1 cellular context compared by ENCODE assay signal in genomic region chr3:176872771-176873209, GRCh38.
TF ChIP-seq lines count a peak whose summit lies in the region.

No MANE protein-coding gene starts in this region.

TF ChIP-seq in K562, 482 proteins besides CTCF, POLR2A, EP300 and RAD21 (continued from another document and continues in another):
- no peak for TF ChIP-seq PBX2 (CRISPR knock-in tag; IDR thresholded peaks at IDR 0.05; ENCODE audit: low read depth)
- TF ChIP-seq PBX2 (tag; conservative IDR thresholded peaks at IDR 0.05; ENCODE audit: low read depth), result no peak
- TF ChIP-seq NFE2 (IDR thresholded peaks at IDR 0.05; ENCODE audit: low read depth), result no peak
- TF ChIP-seq ZNF586 (CRISPR knock-in tag; conservative IDR thresholded peaks at IDR 0.05), result no peak
- no peak for TF ChIP-seq ZNF143 (CRISPR knock-in tag; IDR thresholded peaks at IDR 0.05)
- TF ChIP-seq MYBL2 (IDR thresholded peaks at IDR 0.05; ENCODE audit: low read depth), result no peak
- no peak for TF ChIP-seq MYBL2 (CRISPR knock-in tag; IDR thresholded peaks at IDR 0.05; ENCODE audit: borderline replicate concordance)
- no peak for TF ChIP-seq MTA3 (IDR thresholded peaks at IDR 0.05; ENCODE audit: borderline replicate concordance)
- no peak for TF ChIP-seq PHB (CRISPR knock-in tag; IDR thresholded peaks at IDR 0.05)
- no peak for TF ChIP-seq HMGXB4 (CRISPR knock-in tag; IDR thresholded peaks at IDR 0.05)
- no peak for TF ChIP-seq MBD1 (CRISPR knock-in tag; IDR thresholded peaks at IDR 0.05)
- peak; percentile 58; the same call in 1 of the 2 replicates for TF ChIP-seq BHLHE40 (IDR thresholded peaks at IDR 0.05; ENCODE audit: low read length)
- peak; percentile 64 for TF ChIP-seq SMC3 (conservative IDR thresholded peaks at IDR 0.05; ENCODE audit: insufficient read depth, low read depth, low read length)
- 0 out of 2 replicates have a peak, but pooled peaks have one; percentile 28 for TF ChIP-seq TFAP4 (CRISPR knock-in tag; IDR thresholded peaks at IDR 0.05; ENCODE audit: borderline replicate concordance)
- no peak for TF ChIP-seq NR2C1 (IDR thresholded peaks at IDR 0.05)
- TF ChIP-seq NR2C1 (tag; IDR thresholded peaks at IDR 0.05), result no peak
- no peak for TF ChIP-seq ERF (CRISPR knock-in tag; IDR thresholded peaks at IDR 0.05)
- TF ChIP-seq ARID1B (IDR thresholded peaks at IDR 0.05), result peak; percentile 44
- TF ChIP-seq RAD51 (IDR thresholded peaks at IDR 0.05; ENCODE audit: borderline replicate concordance, low read depth), result no peak
- TF ChIP-seq NFATC3 (IDR thresholded peaks at IDR 0.05), result no peak
- TF ChIP-seq L3MBTL2 (IDR thresholded peaks at IDR 0.05), result peak; percentile 47; the same call in 1 of the 2 replicates
- TF ChIP-seq ZNF830 (CRISPR knock-in tag; IDR thresholded peaks at IDR 0.05), result no peak
- no peak for TF ChIP-seq ELF4 (CRISPR knock-in tag; IDR thresholded peaks at IDR 0.05)
- no peak for TF ChIP-seq ZNF311 (CRISPR knock-in tag; IDR thresholded peaks at IDR 0.05)
- TF ChIP-seq SRSF7 (optimal IDR thresholded peaks at IDR 0.05; ENCODE audit: low read depth, low read length), result no peak
- no peak for TF ChIP-seq SIN3A (IDR thresholded peaks at IDR 0.05; ENCODE audit: borderline replicate concordance in 2 of 2, control insufficient read depth in 1 of 2, low read depth in 2 of 2, low read length in 2 of 2)
- no peak for TF ChIP-seq ELF2 (CRISPR knock-in tag; IDR thresholded peaks at IDR 0.05)
- TF ChIP-seq JUND (IDR thresholded peaks at IDR 0.05; ENCODE audit: borderline replicate concordance, low read depth, low read length), result peak; percentile 5; the same call in 1 of the 2 replicates
- no peak for TF ChIP-seq JUND (tag; IDR thresholded peaks at IDR 0.05; ENCODE audit: borderline replicate concordance, low read depth, low read length)
- no peak for TF ChIP-seq ZNF239 (CRISPR knock-in tag; IDR thresholded peaks at IDR 0.05)
- no peak for TF ChIP-seq ZNF444 (CRISPR knock-in tag; IDR thresholded peaks at IDR 0.05)
- 0 out of 2 replicates have a peak, but pooled peaks have one; percentile 12 for TF ChIP-seq TEAD4 (IDR thresholded peaks at IDR 0.05; ENCODE audit: low read length)
- TF ChIP-seq TEAD4 (CRISPR knock-in tag; IDR thresholded peaks at IDR 0.05; ENCODE audit: borderline replicate concordance), result no peak
- no peak for TF ChIP-seq GABPB1 (CRISPR knock-in tag; IDR thresholded peaks at IDR 0.05)
- no peak for TF ChIP-seq MGA (IDR thresholded peaks at IDR 0.05)
- no peak for TF ChIP-seq DEAF1 (CRISPR knock-in tag; IDR thresholded peaks at IDR 0.05)
- no peak for TF ChIP-seq ZKSCAN1 (IDR thresholded peaks at IDR 0.05; ENCODE audit: low read depth, low read length)
- no peak for TF ChIP-seq XRCC5 (IDR thresholded peaks at IDR 0.05; ENCODE audit: low read depth, low read length)
- TF ChIP-seq SMAD1 (IDR thresholded peaks at IDR 0.05; ENCODE audit: low read depth, low read length, partially characterized antibody), result no peak
- no peak for TF ChIP-seq SRF (CRISPR knock-in tag; IDR thresholded peaks at IDR 0.05)
- TF ChIP-seq YY1 (IDR thresholded peaks at IDR 0.05; ENCODE audit: borderline replicate concordance in 1 of 3, control insufficient read depth in 1 of 3, extremely low read depth in 1 of 3, insufficient read depth in 3 of 3, insufficient read length in 1 of 3, insufficient replicate concordance in 2 of 3, low read depth in 1 of 3, low read length in 2 of 3), result no peak
- TF ChIP-seq ZBTB43 (CRISPR knock-in tag; IDR thresholded peaks at IDR 0.05), result no peak
- no peak for TF ChIP-seq KAT7 (CRISPR knock-in tag; IDR thresholded peaks at IDR 0.05; ENCODE audit: borderline replicate concordance)
- no peak for TF ChIP-seq KAT8 (IDR thresholded peaks at IDR 0.05; ENCODE audit: low read depth)
- no peak for TF ChIP-seq ZC3H4 (CRISPR knock-in tag; IDR thresholded peaks at IDR 0.05; ENCODE audit: borderline replicate concordance)
